In the genomic region with DNA sequence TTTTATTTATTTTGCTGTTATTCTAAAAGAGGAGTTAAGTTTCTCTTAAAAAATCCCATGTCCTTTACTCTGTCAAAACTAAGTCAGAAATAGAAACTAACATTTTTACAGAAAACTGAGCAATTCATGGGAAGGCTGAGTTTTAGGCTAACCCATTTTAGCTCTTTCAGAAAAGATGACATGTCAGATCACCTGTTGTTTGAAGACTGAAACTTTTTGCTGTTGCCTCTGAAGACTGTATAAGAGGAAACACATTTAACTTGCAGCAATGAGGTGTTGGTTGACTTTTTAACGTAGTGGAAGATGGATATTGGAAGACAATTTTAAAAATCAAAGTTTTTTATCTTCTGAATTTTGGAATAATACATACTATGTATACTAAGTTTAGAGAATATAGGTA, we compare ENCODE assay signal across 24 cellular contexts.
A peak's percentile ranks its signal among the peaks of the same experiment; 100 is the strongest.
DNase-seq lines count a peak whose midpoint lies in the region; ATAC-seq, FAIRE-seq and TF ChIP-seq lines count a peak whose summit lies in the region.
"Had no signal": no experiment of that assay in that cellular context is flagged by ENCODE, and none has a peak within 500 bp of the region (broad histone marks: within the 10 kb centered on the region; RNA-seq: fewer than 3 reads in every experiment).

No MANE protein-coding gene starts in this region.

- no peak overlapping the region for H2AFZ ChIP-seq in GM12878 (ENCODE audit: control insufficient read depth, low read depth, low read length)

- H3K4me1 ChIP-seq in GM12878 (ENCODE audit: control insufficient read depth, insufficient read depth, low read length): no peaks in the 10 kb centered on the region
- H3K4me1 ChIP-seq: spleen had no signal

- intact Hi-C loops in GM12878 (cut with micrococcal nuclease; ENCODE audit: unreplicated experiment): no loop called here

- peaks cover 46% of the 10 kb centered on the region for H3K36me3 Mint-ChIP-seq in nephron progenitor cell (ENCODE audit: low read depth)

- no peaks in the 10 kb centered on the region; the same call in 1 of the 3 replicates for H3K9me3 ChIP-seq in GM12878 (replicated peaks; ENCODE audit: control insufficient read depth, insufficient read depth, low read length)
- H3K9me3 ChIP-seq: spleen had no signal

- POLR2A ChIA-PET in GM12878 (lab: Charles Lee): no interaction called here

- no peaks in the 10 kb centered on the region for H3K27me3 Mint-ChIP-seq in nephron progenitor cell (ENCODE audit: low read depth, poor library complexity)
- H3K27me3 Mint-ChIP-seq: B cell; naive thymus-derived CD8-positive, alpha-beta T cell; progenitor cell of endocrine pancreas; type B pancreatic cell had no signal

- H3K4me3 Mint-ChIP-seq in nephron progenitor cell: no peak overlapping the region
- H3K4me3 Mint-ChIP-seq: activated T-cell treated with anti-CD3 and anti-CD28 coated beads, Interleukin-2, amount 50 U/mL, for 4 hours; B cell; immature natural killer cell; naive thymus-derived CD8-positive, alpha-beta T cell; type B pancreatic cell had no signal

- no peak overlapping the region for H3K4me3 ChIP-seq in GM12878
- H3K4me3 ChIP-seq: dorsolateral prefrontal cortex, spleen had no signal

- peak; percentile 67 for ATAC-seq in GM18873 (IDR thresholded peaks at IDR 0.05; ENCODE audit: low FRiP score, unreplicated experiment)
- ATAC-seq in GM21528 (IDR thresholded peaks at IDR 0.05; ENCODE audit: low FRiP score, unreplicated experiment): peak; percentile 87
- ATAC-seq in HG03039 (IDR thresholded peaks at IDR 0.05; ENCODE audit: unreplicated experiment): peak; percentile 74
- ATAC-seq in GM12878: peak; percentile 71
- ATAC-seq: activated naive CD4-positive, alpha-beta T cell treated with anti-CD3 and anti-CD28 coated beads, Interleukin-2, amount 50 U/mL, for 72 hours; activated T-cell treated with anti-CD3 and anti-CD28 coated beads, Interleukin-2, amount 50 U/mL, for 4 hours; naive thymus-derived CD8-positive, alpha-beta T cell had no signal

- no peak for TF ChIP-seq RAD21 in GM12878 (IDR thresholded peaks at IDR 0.05; ENCODE audit: insufficient read depth, low read depth, low read length)

- no peak for FAIRE-seq in GM12878 (lab: Jason Lieb, UNC)
- FAIRE-seq: bronchial epithelial cell, D721Med had no signal

- no peak for TF ChIP-seq EP300 in GM12878 (IDR thresholded peaks at IDR 0.05; ENCODE audit: borderline replicate concordance in 1 of 2, control insufficient read depth in 1 of 2, low read depth in 2 of 2, low read length in 2 of 2)

- in situ Hi-C loops in GM12878 (cut with MboI): no loop called here

- SMC1A ChIA-PET in GM12878 (lab: Charles Lee; ENCODE audit: uncharacterized antibody, unreplicated experiment): no interaction called here

- no peaks in the 10 kb centered on the region for H3K27me3 ChIP-seq in GM12878 (replicated peaks in 1 of 2; ENCODE audit: control insufficient read depth in 2 of 2, insufficient read depth in 2 of 2, low read length in 1 of 2)
- H3K27me3 ChIP-seq: dorsolateral prefrontal cortex, spleen had no signal

- TF ChIP-seq CTCF in GM12878 (IDR thresholded peaks at IDR 0.05 in 2 of 3, conservative IDR thresholded peaks at IDR 0.05 in 1 of 3; ENCODE audit: control insufficient read depth in 2 of 3, extremely low read depth in 1 of 3, insufficient read depth in 1 of 3, low read depth in 3 of 3, low read length in 3 of 3): no peak
- no peak for TF ChIP-seq CTCF in nephron progenitor cell (IDR thresholded peaks at IDR 0.05)

- peaks cover 38% of the 10 kb centered on the region for H3K9me3 Mint-ChIP-seq in nephron progenitor cell
- H3K9me3 Mint-ChIP-seq: activated T-cell treated with anti-CD3 and anti-CD28 coated beads, Interleukin-2, amount 50 U/mL, for 4 hours had no signal

- no TSS peak for BruUV-seq in GM12878 (replicated peaks; lab: Mats Ljungman, UMichigan)

- H3K27ac ChIP-seq in GM12878 (ENCODE audit: control insufficient read depth, insufficient read depth): peak overlapping the region; percentile 39; the same call in 1 of the 2 replicates
- H3K27ac ChIP-seq: dorsolateral prefrontal cortex, spleen had no signal

- no peak overlapping the region for H3K27ac Mint-ChIP-seq in nephron progenitor cell
- H3K27ac Mint-ChIP-seq: activated naive CD4-positive, alpha-beta T cell treated with anti-CD3 and anti-CD28 coated beads, Interleukin-2, amount 50 U/mL, for 72 hours; B cell; immature natural killer cell; progenitor cell of endocrine pancreas; type B pancreatic cell had no signal

- WGBS in GM12878 (ENCODE audit: insufficient coverage, insufficient replicate concordance, low lambda C conversion rate, missing lambda C conversion rate): 6% methylated on average over 1 of the region's 1 CpG

- CTCF ChIA-PET in GM12878 (lab: Yijun Ruan, JAX): no interaction called here

- H3K9ac ChIP-seq in GM12878 (ENCODE audit: control insufficient read depth, insufficient read depth, low read length): no peak overlapping the region

- RAD21 ChIA-PET in GM12878 (lab: Charles Lee; ENCODE audit: unreplicated experiment): no interaction called here

- no peaks in the 10 kb centered on the region for H4K20me1 ChIP-seq in GM12878 (ENCODE audit: control insufficient read depth, insufficient read depth)

- peak overlapping the region; percentile 33; the same call in 1 of the 2 replicates for H3K4me2 ChIP-seq in GM12878 (ENCODE audit: control insufficient read depth, insufficient read depth)

- no peaks in the 10 kb centered on the region for H3K4me1 Mint-ChIP-seq in nephron progenitor cell

- DNase-seq in GM12878 (ENCODE audit: low read depth, low spot score) (peak; percentile 1), NCI-H524 treated with DMSO at 0.1 percent for 48 hours (lab: John Stamatoyannopoulos, UW) (no peak), SKM-1 treated with dmso at 0.1 percent for 144 hours (lab: John Stamatoyannopoulos, UW; ENCODE audit: unreplicated experiment) (no peak), pons (ENCODE audit: low spot score) (no peak), nephron progenitor cell (no peak)
- DNase-seq: activated CD4-positive, alpha-beta T cell treated with anti-CD3 and anti-CD28 coated beads, Interleukin-2, amount 50 U/mL, for 4 hours; activated T-cell treated with anti-CD3 and anti-CD28 coated beads, Interleukin-2, amount 50 U/mL, for 4 hours; dorsolateral prefrontal cortex; erythroblast; GDM1; immature natural killer cell; naive thymus-derived CD8-positive, alpha-beta T cell; NCI-H1105 treated with DMSO at 0.1 percent for 48 hours; RPMI8226; spleen had no signal

- no peak for TF ChIP-seq POLR2A in GM12878 (IDR thresholded peaks at IDR 0.05; ENCODE audit: low read depth, low read length)

- H3K36me3 ChIP-seq in GM12878 (ENCODE audit: control insufficient read depth in 2 of 2, insufficient read depth in 2 of 2, low read length in 1 of 2): no peaks in the 10 kb centered on the region
- H3K36me3 ChIP-seq: spleen had no signal

- no peaks in the 10 kb centered on the region for H3K79me2 ChIP-seq in GM12878 (ENCODE audit: control insufficient read depth, insufficient read depth, low read length)

TF ChIP-seq in GM12878, 131 proteins besides CTCF, POLR2A, EP300 and RAD21:
- no peak for TF ChIP-seq IRF4 (IDR thresholded peaks at IDR 0.05; ENCODE audit: low read depth, low read length)
- TF ChIP-seq POLR2AphosphoS5 (IDR thresholded peaks at IDR 0.05; ENCODE audit: low read length): no peak
